In genomic region chr3:71245052-71245488, GRCh38 we compare ENCODE assay signal across 10 cellular contexts.
A peak's percentile ranks its signal among the peaks of the same experiment; 100 is the strongest.
DNase-seq lines count a peak whose midpoint lies in the region; ATAC-seq, FAIRE-seq and TF ChIP-seq lines count a peak whose summit lies in the region.
"Had no signal": no experiment of that assay in that cellular context is flagged by ENCODE, and none has a peak within 500 bp of the region (broad histone marks: within the 10 kb centered on the region; RNA-seq: fewer than 3 reads in every experiment).

No MANE protein-coding gene starts in this region.

- no peak for FAIRE-seq in pancreas (lab: Jason Lieb, UNC)

- no peak overlapping the region; a peak in 1 of 4 replicates for H3K4me3 ChIP-seq in SK-N-SH (ENCODE audit: low read depth in 2 of 2, low read length in 1 of 2)
- H3K4me3 ChIP-seq in foreskin fibroblast (ENCODE audit: low read depth in 1 of 2, low read length in 2 of 2) = peak overlapping the region in 1 of 2 donors; percentile 34
- no peak overlapping the region for H3K4me3 ChIP-seq in pancreas

- H3K9me3 ChIP-seq in SK-N-SH (no peaks in the 10 kb centered on the region), pancreas (no peaks in the 10 kb centered on the region)

- peak; percentile 56 for DNase-seq in EL
- no peak for DNase-seq in SK-N-SH
- DNase-seq in foreskin fibroblast = peak; percentile 41 to 61
- no peak for DNase-seq in pancreas
- no peak for DNase-seq in NCI-H2196 treated with DMSO at 0.1 percent for 48 hours (lab: John Stamatoyannopoulos, UW; ENCODE audit: unreplicated experiment)
- no peak for DNase-seq in NCI-H146 (lab: John Stamatoyannopoulos, UW)
- no peak for DNase-seq in posterior cingulate gyrus
- DNase-seq: activated effector memory CD4-positive, alpha-beta T cell treated with anti-CD3 and anti-CD28 coated beads, Interleukin-2, amount 50 U/mL, for 16 hours; NCI-H1436 treated with DMSO at 0.1 percent for 48 hours had no signal

- H3K27ac ChIP-seq in SK-N-SH (ENCODE audit: low read depth in 2 of 2, low read length in 1 of 2) = peak overlapping the region in 1 of 2 experiments; percentile 99; a peak in 2 of 4 replicates
- H3K27ac ChIP-seq in pancreas = peak overlapping the region in 1 of 4 donors; percentile 63

- 0 out of 2 replicates have a peak, but pooled peaks have one; percentile 9 for TF ChIP-seq CTCF in SK-N-SH (IDR thresholded peaks at IDR 0.05)
- no peak for TF ChIP-seq CTCF in foreskin fibroblast (IDR thresholded peaks at IDR 0.05; ENCODE audit: low read depth, low read length)
- TF ChIP-seq CTCF in pancreas (IDR thresholded peaks at IDR 0.05) = no peak

- peak overlapping the region; percentile 57 for H3K9ac ChIP-seq in SK-N-SH

- WGBS in SK-N-SH (ENCODE audit: low lambda C conversion rate) = 50% methylated on average over 6 of the region's 6 CpGs
- 35 to 44% methylated on average over 6 of the region's 6 CpGs for WGBS in pancreas, 2 donors

- no peak overlapping the region for H2AFZ ChIP-seq in SK-N-SH (ENCODE audit: low read depth)

- H3K79me2 ChIP-seq in SK-N-SH (ENCODE audit: insufficient read depth) = peaks cover 70% of the 10 kb centered on the region

- H3K9me2 ChIP-seq in SK-N-SH = no peaks in the 10 kb centered on the region

- H3K27me3 ChIP-seq in SK-N-SH (ENCODE audit: insufficient read depth) (no peaks in the 10 kb centered on the region), pancreas (no peaks in the 10 kb centered on the region)

- intact Hi-C loops in pancreas (cut with DNase I) (no loop called here), posterior cingulate gyrus (cut with DNase I) (loop anchor here (5.0 kb wide), 1 partner anchor 342 kb away; no protein-coding TSS in a partner anchor)

- CTCF ChIA-PET in SK-N-SH (lab: Yijun Ruan, JAX) = no interaction called here

- no peak; a peak in 1 of 4 replicates for TF ChIP-seq EP300 in SK-N-SH (IDR thresholded peaks at IDR 0.05; ENCODE audit: borderline replicate concordance in 1 of 2, low read depth in 1 of 2, low read length in 1 of 2)

- H3K4me2 ChIP-seq in SK-N-SH = peak overlapping the region; percentile 48

- H4K20me1 ChIP-seq in SK-N-SH (ENCODE audit: insufficient read depth) = no peaks in the 10 kb centered on the region

- H3F3A ChIP-seq in SK-N-SH (replicated peaks; ENCODE audit: insufficient read depth) = peaks cover 45% of the 10 kb centered on the region

- POLR2A ChIA-PET in SK-N-SH (lab: Yijun Ruan, JAX) = no interaction called here

- ATAC-seq in pancreas = peak in 3 of 4 donors; percentile 13 to 27 (median 13)
- ATAC-seq in GM21825 (IDR thresholded peaks at IDR 0.05; ENCODE audit: unreplicated experiment) = no peak

- no peaks in the 10 kb centered on the region for H3K36me3 ChIP-seq in SK-N-SH (replicated peaks in 1 of 2; ENCODE audit: control insufficient read depth in 1 of 2, insufficient read depth in 2 of 2, low read length in 1 of 2)
- no peaks in the 10 kb centered on the region for H3K36me3 ChIP-seq in pancreas

- no peak for TF ChIP-seq RAD21 in SK-N-SH (IDR thresholded peaks at IDR 0.05; ENCODE audit: low read length)

- peaks cover 37 to 55% of the 10 kb centered on the region in 2 experiments for H3K4me1 ChIP-seq in SK-N-SH (ENCODE audit: control insufficient read depth in 1 of 2, insufficient read depth in 2 of 2, low read depth in 1 of 2, low read length in 1 of 2)
- peaks cover 18 to 40% (median 26%) of the 10 kb centered on the region in 3 donors for H3K4me1 ChIP-seq in pancreas

TF ChIP-seq in SK-N-SH, 30 proteins besides CTCF, POLR2A, EP300 and RAD21:
- TF ChIP-seq TEAD4 (IDR thresholded peaks at IDR 0.05; ENCODE audit: borderline replicate concordance, insufficient read depth) (no peak), USF1 (IDR thresholded peaks at IDR 0.05; ENCODE audit: borderline replicate concordance, low read depth) (no peak), TAF1 (IDR thresholded peaks at IDR 0.05; ENCODE audit: borderline replicate concordance, low read depth, low read length) (no peak), GABPA (IDR thresholded peaks at IDR 0.05; ENCODE audit: low read depth) (no peak), SMC3 (IDR thresholded peaks at IDR 0.05; ENCODE audit: low read depth, low read length) (no peak), JUND (IDR thresholded peaks at IDR 0.05) (no peak), RFX5 (IDR thresholded peaks at IDR 0.05; ENCODE audit: low read length) (no peak), SIN3A (IDR thresholded peaks at IDR 0.05; ENCODE audit: borderline replicate concordance, low read depth, low read length) (no peak), EZH2phosphoT487 (IDR thresholded peaks at IDR 0.05; ENCODE audit: borderline replicate concordance, low read depth) (no peak), YY1 (IDR thresholded peaks at IDR 0.05; ENCODE audit: low read depth) (no peak), NFIC (IDR thresholded peaks at IDR 0.05; ENCODE audit: borderline replicate concordance) (no peak), POLR2AphosphoS5 (IDR thresholded peaks at IDR 0.05; ENCODE audit: low read depth, low read length) (no peak), USF2 (IDR thresholded peaks at IDR 0.05; ENCODE audit: borderline replicate concordance, low read depth, low read length) (no peak), CHD2 (IDR thresholded peaks at IDR 0.05; ENCODE audit: low read length, partially characterized antibody) (no peak)
- TF ChIP-seq, protein P1, sequence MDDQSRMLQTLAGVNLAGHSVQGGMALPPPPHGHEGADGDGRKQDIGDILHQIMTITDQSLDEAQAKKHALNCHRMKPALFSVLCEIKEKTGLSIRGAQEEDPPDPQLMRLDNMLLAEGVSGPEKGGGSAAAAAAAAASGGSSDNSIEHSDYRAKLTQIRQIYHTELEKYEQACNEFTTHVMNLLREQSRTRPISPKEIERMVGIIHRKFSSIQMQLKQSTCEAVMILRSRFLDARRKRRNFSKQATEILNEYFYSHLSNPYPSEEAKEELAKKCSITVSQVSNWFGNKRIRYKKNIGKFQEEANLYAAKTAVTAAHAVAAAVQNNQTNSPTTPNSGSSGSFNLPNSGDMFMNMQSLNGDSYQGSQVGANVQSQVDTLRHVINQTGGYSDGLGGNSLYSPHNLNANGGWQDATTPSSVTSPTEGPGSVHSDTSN (IDR thresholded peaks at IDR 0.05) = no peak
- TF ChIP-seq, protein P2, sequence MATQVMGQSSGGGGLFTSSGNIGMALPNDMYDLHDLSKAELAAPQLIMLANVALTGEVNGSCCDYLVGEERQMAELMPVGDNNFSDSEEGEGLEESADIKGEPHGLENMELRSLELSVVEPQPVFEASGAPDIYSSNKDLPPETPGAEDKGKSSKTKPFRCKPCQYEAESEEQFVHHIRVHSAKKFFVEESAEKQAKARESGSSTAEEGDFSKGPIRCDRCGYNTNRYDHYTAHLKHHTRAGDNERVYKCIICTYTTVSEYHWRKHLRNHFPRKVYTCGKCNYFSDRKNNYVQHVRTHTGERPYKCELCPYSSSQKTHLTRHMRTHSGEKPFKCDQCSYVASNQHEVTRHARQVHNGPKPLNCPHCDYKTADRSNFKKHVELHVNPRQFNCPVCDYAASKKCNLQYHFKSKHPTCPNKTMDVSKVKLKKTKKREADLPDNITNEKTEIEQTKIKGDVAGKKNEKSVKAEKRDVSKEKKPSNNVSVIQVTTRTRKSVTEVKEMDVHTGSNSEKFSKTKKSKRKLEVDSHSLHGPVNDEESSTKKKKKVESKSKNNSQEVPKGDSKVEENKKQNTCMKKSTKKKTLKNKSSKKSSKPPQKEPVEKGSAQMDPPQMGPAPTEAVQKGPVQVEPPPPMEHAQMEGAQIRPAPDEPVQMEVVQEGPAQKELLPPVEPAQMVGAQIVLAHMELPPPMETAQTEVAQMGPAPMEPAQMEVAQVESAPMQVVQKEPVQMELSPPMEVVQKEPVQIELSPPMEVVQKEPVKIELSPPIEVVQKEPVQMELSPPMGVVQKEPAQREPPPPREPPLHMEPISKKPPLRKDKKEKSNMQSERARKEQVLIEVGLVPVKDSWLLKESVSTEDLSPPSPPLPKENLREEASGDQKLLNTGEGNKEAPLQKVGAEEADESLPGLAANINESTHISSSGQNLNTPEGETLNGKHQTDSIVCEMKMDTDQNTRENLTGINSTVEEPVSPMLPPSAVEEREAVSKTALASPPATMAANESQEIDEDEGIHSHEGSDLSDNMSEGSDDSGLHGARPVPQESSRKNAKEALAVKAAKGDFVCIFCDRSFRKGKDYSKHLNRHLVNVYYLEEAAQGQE (IDR thresholded peaks at IDR 0.05; ENCODE audit: low read depth, low read length) = no peak
- TF ChIP-seq, protein P3, sequence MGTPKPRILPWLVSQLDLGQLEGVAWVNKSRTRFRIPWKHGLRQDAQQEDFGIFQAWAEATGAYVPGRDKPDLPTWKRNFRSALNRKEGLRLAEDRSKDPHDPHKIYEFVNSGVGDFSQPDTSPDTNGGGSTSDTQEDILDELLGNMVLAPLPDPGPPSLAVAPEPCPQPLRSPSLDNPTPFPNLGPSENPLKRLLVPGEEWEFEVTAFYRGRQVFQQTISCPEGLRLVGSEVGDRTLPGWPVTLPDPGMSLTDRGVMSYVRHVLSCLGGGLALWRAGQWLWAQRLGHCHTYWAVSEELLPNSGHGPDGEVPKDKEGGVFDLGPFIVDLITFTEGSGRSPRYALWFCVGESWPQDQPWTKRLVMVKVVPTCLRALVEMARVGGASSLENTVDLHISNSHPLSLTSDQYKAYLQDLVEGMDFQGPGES (IDR thresholded peaks at IDR 0.05; ENCODE audit: low read depth, low read length) = no peak
- TF ChIP-seq, protein P4, sequence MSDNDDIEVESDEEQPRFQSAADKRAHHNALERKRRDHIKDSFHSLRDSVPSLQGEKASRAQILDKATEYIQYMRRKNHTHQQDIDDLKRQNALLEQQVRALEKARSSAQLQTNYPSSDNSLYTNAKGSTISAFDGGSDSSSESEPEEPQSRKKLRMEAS (IDR thresholded peaks at IDR 0.05; ENCODE audit: low read depth) = no peak

Comparison
In these comparisons a context has a peak if more than half of its experiments do, and no peak if none do; other contexts are left out.
1. DNase-seq: peak in EL (single experiment) and foreskin fibroblast (2 of 2); none in SK-N-SH (single experiment), pancreas (0 of 6), NCI-H2196 treated with DMSO at 0.1 percent for 48 hours (single experiment), NCI-H146 (single experiment) and posterior cingulate gyrus (0 of 10).